ENCODE assay signal across 10 cellular contexts in the genomic region with DNA sequence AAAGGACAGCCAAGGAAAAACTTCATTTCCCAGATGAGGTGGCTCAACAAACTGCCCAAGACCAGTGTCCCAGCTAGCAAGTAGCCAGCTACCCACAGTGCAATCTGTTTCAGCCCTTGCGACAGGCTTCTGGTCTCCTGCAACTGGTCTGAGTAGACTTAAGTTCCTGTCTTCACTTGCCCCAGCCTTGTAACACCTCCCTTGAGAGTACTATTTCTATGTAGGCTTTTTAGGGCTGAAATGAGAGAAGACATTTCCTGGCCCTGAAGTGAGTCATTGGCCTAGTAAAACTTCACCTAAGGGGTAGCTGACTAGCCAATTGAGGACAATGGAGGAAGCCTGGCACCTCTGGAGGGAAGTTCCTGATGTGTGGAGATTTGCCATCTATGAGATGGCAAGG.
DNase-seq lines count a peak whose midpoint lies in the region; ATAC-seq and TF ChIP-seq lines count a peak whose summit lies in the region.
"Had no signal": no experiment of that assay in that cellular context is flagged by ENCODE, and none has a peak within 500 bp of the region (broad histone marks: within the 10 kb centered on the region; RNA-seq: fewer than 3 reads in every experiment).

No MANE protein-coding gene starts in this region.

- H3K4me1 Mint-ChIP-seq in natural killer cell treated with Interleukin-12 subunit alpha and Interleukin-12 subunit beta and Interleukin-15 and Interleukin-18, amount 100 ng/mL, for 72 hours (ENCODE audit: low read depth in 2 of 2), result peaks cover 0 to 7% of the 10 kb centered on the region in 2 donors

- no peaks in the 10 kb centered on the region for H3K9me3 Mint-ChIP-seq in natural killer cell treated with Interleukin-12 subunit alpha and Interleukin-12 subunit beta and Interleukin-15 and Interleukin-18, amount 100 ng/mL, for 72 hours
- H3K9me3 Mint-ChIP-seq: stimulated activated naive CD8-positive, alpha-beta T cell treated with anti-CD3 and anti-CD28 coated beads, Interleukin-15, Interleukin-2, amounts not matched to agents 100 ng/mL and 50 ng/mL, for 24 hours had no signal

- DNase-seq in NOMO-1 treated with DMSO at 0.1 percent for 48 hours (lab: John Stamatoyannopoulos, UW; ENCODE audit: unreplicated experiment) (peak; percentile 63), T-helper 9 cell (no peak), substantia nigra (lab: John Stamatoyannopoulos, UW) (no peak), DMS79 treated with DMSO at 0.1 percent for 48 hours (lab: John Stamatoyannopoulos, UW) (no peak), GM10266 (ENCODE audit: extremely low spot score) (no peak)
- no peak for DNase-seq in natural killer cell treated with Interleukin-12 subunit alpha and Interleukin-12 subunit beta and Interleukin-15 and Interleukin-18, amount 100 ng/mL, for 72 hours (ENCODE audit: low spot score)
- DNase-seq: SHP77 had no signal

- no peaks in the 10 kb centered on the region for H3K27me3 Mint-ChIP-seq in natural killer cell treated with Interleukin-12 subunit alpha and Interleukin-12 subunit beta and Interleukin-15 and Interleukin-18, amount 100 ng/mL, for 72 hours
- H3K27me3 Mint-ChIP-seq: stimulated activated naive CD8-positive, alpha-beta T cell treated with anti-CD3 and anti-CD28 coated beads, Interleukin-15, Interleukin-2, amounts not matched to agents 100 ng/mL and 50 ng/mL, for 24 hours had no signal

- ATAC-seq in GM18868 (IDR thresholded peaks at IDR 0.05; ENCODE audit: unreplicated experiment), result peak; percentile 95
- peak; percentile 70 for ATAC-seq in HG02840 (IDR thresholded peaks at IDR 0.05; ENCODE audit: low FRiP score, unreplicated experiment)
- peak; percentile 86 to 90 for ATAC-seq in natural killer cell treated with Interleukin-12 subunit alpha and Interleukin-12 subunit beta and Interleukin-15 and Interleukin-18, amount 100 ng/mL, for 72 hours

- H3K4me3 Mint-ChIP-seq in natural killer cell treated with Interleukin-12 subunit alpha and Interleukin-12 subunit beta and Interleukin-15 and Interleukin-18, amount 100 ng/mL, for 72 hours, result no peak overlapping the region
- H3K4me3 Mint-ChIP-seq: stimulated activated naive CD8-positive, alpha-beta T cell treated with anti-CD3 and anti-CD28 coated beads, Interleukin-15, Interleukin-2, amounts not matched to agents 100 ng/mL and 50 ng/mL, for 24 hours had no signal

- H3K27ac Mint-ChIP-seq in natural killer cell treated with Interleukin-12 subunit alpha and Interleukin-12 subunit beta and Interleukin-15 and Interleukin-18, amount 100 ng/mL, for 72 hours, result peak overlapping the region in 1 of 2 donors; percentile 48
- H3K27ac Mint-ChIP-seq: stimulated activated naive CD8-positive, alpha-beta T cell treated with anti-CD3 and anti-CD28 coated beads, Interleukin-15, Interleukin-2, amounts not matched to agents 100 ng/mL and 50 ng/mL, for 24 hours had no signal

- no peaks in the 10 kb centered on the region for H3K36me3 Mint-ChIP-seq in natural killer cell treated with Interleukin-12 subunit alpha and Interleukin-12 subunit beta and Interleukin-15 and Interleukin-18, amount 100 ng/mL, for 72 hours

- H3K27ac ChIP-seq in substantia nigra (ENCODE audit: low read depth, low read length, poor library complexity, severe bottlenecking), result no peak overlapping the region

- TF ChIP-seq CTCF in GM10266 (IDR thresholded peaks at IDR 0.05; ENCODE audit: control insufficient read depth, insufficient read depth, low read depth, missing control alignments), result no peak
